15 cellular contexts compared by ENCODE assay signal in genomic region chr17:82911822-82912221, GRCh38.
DNase-seq lines count a peak whose midpoint lies in the region; ATAC-seq and TF ChIP-seq lines count a peak whose summit lies in the region.
"Had no signal": no experiment of that assay in that cellular context is flagged by ENCODE, and none has a peak within 500 bp of the region (broad histone marks: within the 10 kb centered on the region; RNA-seq: fewer than 3 reads in every experiment).

No MANE protein-coding gene starts in this region.

- no peaks in the 10 kb centered on the region for H3K9me3 Mint-ChIP-seq in activated CD4-positive, alpha-beta memory T cell treated with anti-CD3 and anti-CD28 coated beads, Interleukin-2, amount 10 ng/mL, durations not matched to agents 7 days and 5 days
- H3K9me3 Mint-ChIP-seq in activated CD4-positive, alpha-beta memory T cell treated with anti-CD3 and anti-CD28 coated beads for 36 hours, result no peaks in the 10 kb centered on the region
- no peaks in the 10 kb centered on the region for H3K9me3 Mint-ChIP-seq in dendritic cell treated with granulocyte-macrophage colony-stimulating factor and Interleukin-4, amounts not matched to agents 40 ng/mL and 50 ng/mL, for 4 days
- H3K9me3 Mint-ChIP-seq: type B pancreatic cell had no signal

- no peaks in the 10 kb centered on the region for H3K9me3 ChIP-seq in psoas muscle
- H3K9me3 ChIP-seq: mucosa of descending colon had no signal

- 80 to 87% (median 82%) methylated on average over 14 of the region's 14 CpGs for WGBS in psoas muscle, 3 donors

- peaks cover 15% of the 10 kb centered on the region for H3K4me1 Mint-ChIP-seq in activated CD4-positive, alpha-beta memory T cell treated with anti-CD3 and anti-CD28 coated beads, Interleukin-2, amount 10 ng/mL, durations not matched to agents 7 days and 5 days
- H3K4me1 Mint-ChIP-seq in activated CD4-positive, alpha-beta memory T cell treated with anti-CD3 and anti-CD28 coated beads for 36 hours (ENCODE audit: low read depth), result peaks cover 4% of the 10 kb centered on the region
- H3K4me1 Mint-ChIP-seq in dendritic cell treated with granulocyte-macrophage colony-stimulating factor and Interleukin-4, amounts not matched to agents 40 ng/mL and 50 ng/mL, for 4 days (ENCODE audit: low read depth), result peaks cover 39% of the 10 kb centered on the region

- H3K4me1 ChIP-seq in psoas muscle, result peaks cover 10% of the 10 kb centered on the region

- POLR2A ChIA-PET in activated CD4-positive, alpha-beta memory T cell treated with anti-CD3 and anti-CD28 coated beads, Interleukin-2, amount 10 ng/mL, durations not matched to agents 7 days and 5 days (lab: Charles Lee), result interaction anchor here (0.8 kb wide), 1 partner anchor 27 kb away, joined by 3 read pairs; no protein-coding TSS in a partner anchor
- POLR2A ChIA-PET in activated CD4-positive, alpha-beta memory T cell treated with anti-CD3 and anti-CD28 coated beads for 36 hours (lab: Charles Lee), result no interaction called here

- no peak for DNase-seq in activated CD4-positive, alpha-beta memory T cell treated with anti-CD3 and anti-CD28 coated beads, Interleukin-2, amount 10 ng/mL, durations not matched to agents 7 days and 5 days
- no peak for DNase-seq in activated CD4-positive, alpha-beta memory T cell treated with anti-CD3 and anti-CD28 coated beads for 36 hours
- DNase-seq in NOMO-1 treated with dmso at 0.1 percent for 144 hours (lab: John Stamatoyannopoulos, UW; ENCODE audit: unreplicated experiment) (peak; percentile 9), psoas muscle (no peak), RKO (ENCODE audit: low spot score) (no peak), T-helper 9 cell (no peak)
- DNase-seq: ACHN; activated CD8-positive, alpha-beta memory T cell treated with anti-CD3 and anti-CD28 coated beads, Interleukin-2, amount 50 U/mL, for 48 hours; brain microvascular endothelial cell; NCI-H1436 treated with DMSO at 0.1 percent for 48 hours had no signal

- no peak overlapping the region for H3K4me3 Mint-ChIP-seq in activated CD4-positive, alpha-beta memory T cell treated with anti-CD3 and anti-CD28 coated beads, Interleukin-2, amount 10 ng/mL, durations not matched to agents 7 days and 5 days
- H3K4me3 Mint-ChIP-seq in activated CD4-positive, alpha-beta memory T cell treated with anti-CD3 and anti-CD28 coated beads for 36 hours, result no peak overlapping the region
- peak overlapping the region; percentile 43 for H3K4me3 Mint-ChIP-seq in dendritic cell treated with granulocyte-macrophage colony-stimulating factor and Interleukin-4, amounts not matched to agents 40 ng/mL and 50 ng/mL, for 4 days
- H3K4me3 Mint-ChIP-seq: type B pancreatic cell had no signal

- no peaks in the 10 kb centered on the region for H3K27me3 Mint-ChIP-seq in activated CD4-positive, alpha-beta memory T cell treated with anti-CD3 and anti-CD28 coated beads, Interleukin-2, amount 10 ng/mL, durations not matched to agents 7 days and 5 days
- H3K27me3 Mint-ChIP-seq in activated CD4-positive, alpha-beta memory T cell treated with anti-CD3 and anti-CD28 coated beads for 36 hours, result no peaks in the 10 kb centered on the region
- H3K27me3 Mint-ChIP-seq in dendritic cell treated with granulocyte-macrophage colony-stimulating factor and Interleukin-4, amounts not matched to agents 40 ng/mL and 50 ng/mL, for 4 days, result no peaks in the 10 kb centered on the region
- H3K27me3 Mint-ChIP-seq: type B pancreatic cell had no signal

- ATAC-seq in psoas muscle (no peak), GM19452 (IDR thresholded peaks at IDR 0.05; ENCODE audit: unreplicated experiment) (no peak)
- ATAC-seq: mucosa of descending colon had no signal

- H3K27me3 ChIP-seq in psoas muscle (ENCODE audit: insufficient read depth in 3 of 3, low read length in 2 of 3), result no peaks in the 10 kb centered on the region
- H3K27me3 ChIP-seq: brain microvascular endothelial cell had no signal

- peaks cover 17% of the 10 kb centered on the region for H3K36me3 Mint-ChIP-seq in activated CD4-positive, alpha-beta memory T cell treated with anti-CD3 and anti-CD28 coated beads, Interleukin-2, amount 10 ng/mL, durations not matched to agents 7 days and 5 days (ENCODE audit: low read depth)
- peaks cover 12% of the 10 kb centered on the region for H3K36me3 Mint-ChIP-seq in activated CD4-positive, alpha-beta memory T cell treated with anti-CD3 and anti-CD28 coated beads for 36 hours
- H3K36me3 Mint-ChIP-seq in dendritic cell treated with granulocyte-macrophage colony-stimulating factor and Interleukin-4, amounts not matched to agents 40 ng/mL and 50 ng/mL, for 4 days (ENCODE audit: low read depth), result peaks cover 75% of the 10 kb centered on the region

- CTCF ChIA-PET in activated CD4-positive, alpha-beta memory T cell treated with anti-CD3 and anti-CD28 coated beads, Interleukin-2, amount 10 ng/mL, durations not matched to agents 7 days and 5 days (lab: Charles Lee), result interaction anchor here (1.4 kb wide), 1 partner anchor 130 kb away, joined by 7 read pairs; no protein-coding TSS in a partner anchor
- CTCF ChIA-PET in activated CD4-positive, alpha-beta memory T cell treated with anti-CD3 and anti-CD28 coated beads for 36 hours (lab: Charles Lee), result interaction anchor here (0.8 kb wide), 1 partner anchor 130 kb away, joined by 4 read pairs; no protein-coding TSS in a partner anchor

- H3K4me3 ChIP-seq in psoas muscle, result no peak overlapping the region
- H3K4me3 ChIP-seq: mucosa of descending colon had no signal

- no peak for TF ChIP-seq CTCF in psoas muscle (IDR thresholded peaks at IDR 0.05)

- intact Hi-C loops in activated CD4-positive, alpha-beta memory T cell treated with anti-CD3 and anti-CD28 coated beads for 36 hours (cut with micrococcal nuclease), result no loop called here
- intact Hi-C loops in dendritic cell treated with granulocyte-macrophage colony-stimulating factor and Interleukin-4, amounts not matched to agents 40 ng/mL and 50 ng/mL, for 4 days (cut with micrococcal nuclease), result loop anchor here (5.0 kb wide), 1 partner anchor 130 kb away; no protein-coding TSS in a partner anchor
- intact Hi-C loops in psoas muscle (cut with DNase I), result loop anchor here in 1 of 2 donors (10.0 kb wide), 1 partner anchor 247 kb away; no protein-coding TSS in a partner anchor

- H3K36me3 ChIP-seq in psoas muscle (ENCODE audit: insufficient read depth in 1 of 2, low read depth in 1 of 2), result peaks cover 0 to 15% of the 10 kb centered on the region in 2 donors
- H3K36me3 ChIP-seq: brain microvascular endothelial cell had no signal

- H3K27ac ChIP-seq in psoas muscle, result peak overlapping the region; percentile 48
- H3K27ac ChIP-seq: brain microvascular endothelial cell, epithelial cell of prostate had no signal

- H3K27ac Mint-ChIP-seq in activated CD4-positive, alpha-beta memory T cell treated with anti-CD3 and anti-CD28 coated beads, Interleukin-2, amount 10 ng/mL, durations not matched to agents 7 days and 5 days, result peak overlapping the region; percentile 1
- H3K27ac Mint-ChIP-seq in activated CD4-positive, alpha-beta memory T cell treated with anti-CD3 and anti-CD28 coated beads for 36 hours, result no peak overlapping the region
- H3K27ac Mint-ChIP-seq in dendritic cell treated with granulocyte-macrophage colony-stimulating factor and Interleukin-4, amounts not matched to agents 40 ng/mL and 50 ng/mL, for 4 days, result peak overlapping the region; percentile 84
- H3K27ac Mint-ChIP-seq: type B pancreatic cell had no signal
